8 cellular contexts compared by ENCODE assay signal in genomic region chr1:12047120-12047876, GRCh38. TPM values are rescaled to one million over a fixed set of nuclear protein-coding genes. Genes with fewer than 3 reads are reported as not detected.
A peak's percentile ranks its signal among the peaks of the same experiment; 100 is the strongest.
DNase-seq lines count a peak whose midpoint lies in the region; ATAC-seq and TF ChIP-seq lines count a peak whose summit lies in the region.

No MANE protein-coding gene starts in this region.

- TF ChIP-seq CTCF in sigmoid colon (IDR thresholded peaks at IDR 0.05): no peak

- TF ChIP-seq POLR2A in sigmoid colon (IDR thresholded peaks at IDR 0.05): no peak

- H3K36me3 Mint-ChIP-seq in activated T-cell treated with anti-CD3 and anti-CD28 coated beads, Interleukin-2, amount 50 U/mL, for 24 hours (ENCODE audit: low read depth): no peaks in the 10 kb centered on the region

- TF ChIP-seq EP300 in sigmoid colon (IDR thresholded peaks at IDR 0.05): no peak

- no peaks in the 10 kb centered on the region for H3K27me3 ChIP-seq in sigmoid colon

- peaks cover 0 to 8% (median 7%) of the 10 kb centered on the region in 4 donors for H3K4me1 ChIP-seq in sigmoid colon

- no peaks in the 10 kb centered on the region for H3K9me3 ChIP-seq in sigmoid colon

- ATAC-seq in GM19043 (IDR thresholded peaks at IDR 0.05; ENCODE audit: low read depth, unreplicated experiment) (peak; percentile 28), HG03103 (IDR thresholded peaks at IDR 0.05; ENCODE audit: low read depth, unreplicated experiment) (peak; percentile 32)

- H3K4me3 ChIP-seq in sigmoid colon: no peak overlapping the region

- no peaks in the 10 kb centered on the region for H3K36me3 ChIP-seq in sigmoid colon

- peaks cover 26% of the 10 kb centered on the region for H3K4me1 Mint-ChIP-seq in activated T-cell treated with anti-CD3 and anti-CD28 coated beads, Interleukin-2, amount 50 U/mL, for 24 hours (ENCODE audit: low read depth)

- WGBS in sigmoid colon, 2 donors: 47 to 65% methylated on average over 18 of the region's 18 CpGs

- intact Hi-C loops in sigmoid colon (cut with DNase I): no loop called here

- DNase-seq in activated T-cell treated with anti-CD3 and anti-CD28 coated beads, Interleukin-2, amount 50 U/mL, for 24 hours: peak; percentile 84
- DNase-seq in stimulated activated CD4-positive, alpha-beta T cell treated with anti-CD3 and anti-CD28 coated beads, TNF-alpha, amount 100 ng/mL, for 4 hours (ENCODE audit: low read depth in 3 of 3): peak in 2 of 3 experiments; percentile 21 to 45
- DNase-seq in sigmoid colon: no peak
- no peak for DNase-seq in UCSD-AML1 (lab: John Stamatoyannopoulos, UW; ENCODE audit: unreplicated experiment)
- no peak for DNase-seq in occipital lobe (lab: John Stamatoyannopoulos, UW)
- no peak for DNase-seq in dedifferentiated amniotic fluid mesenchymal stem cell (ENCODE audit: extremely low spot score)

- H3K27ac ChIP-seq in sigmoid colon: no peak overlapping the region

- H3K9me3 Mint-ChIP-seq in activated T-cell treated with anti-CD3 and anti-CD28 coated beads, Interleukin-2, amount 50 U/mL, for 24 hours: no peaks in the 10 kb centered on the region

- H3K27ac Mint-ChIP-seq in activated T-cell treated with anti-CD3 and anti-CD28 coated beads, Interleukin-2, amount 50 U/mL, for 24 hours: no peak overlapping the region

- no peak overlapping the region for H3K4me3 Mint-ChIP-seq in activated T-cell treated with anti-CD3 and anti-CD28 coated beads, Interleukin-2, amount 50 U/mL, for 24 hours

- peaks cover 19% of the 10 kb centered on the region for H3K27me3 Mint-ChIP-seq in activated T-cell treated with anti-CD3 and anti-CD28 coated beads, Interleukin-2, amount 50 U/mL, for 24 hours

RNA-seq across cellular contexts. Expression of gene TNFRSF8, which starts 15.8 kb away (rescaled TPM):
- total RNA-seq in sigmoid colon: 1 to 10 TPM in 1 of 4 donors, under 1 TPM in 3; 0.68 to 1.1 (median 0.77) TPM
- 1 to 10 TPM in 1 of 3 donors, under 1 TPM in 1, not detected in 1; 0.92 to 1.8 TPM for polyA plus RNA-seq in sigmoid colon
- total RNA-seq in occipital lobe: not detected

RNA-seq across cellular contexts. Expression of gene MIIP, which starts 28.0 kb away (rescaled TPM):
- total RNA-seq in sigmoid colon: 10 to 100 TPM; 23.7 to 31.2 (median 27.4) TPM
- 10 to 100 TPM; 12.7 to 32.6 (median 18.0) TPM for polyA plus RNA-seq in sigmoid colon
- total RNA-seq in occipital lobe: 29.0 TPM

Comparison
In these comparisons a context has a peak if more than half of its experiments do, and no peak if none do; other contexts are left out.
1. DNase-seq: peak in activated T-cell treated with anti-CD3 and anti-CD28 coated beads, Interleukin-2, amount 50 U/mL, for 24 hours (single experiment) and stimulated activated CD4-positive, alpha-beta T cell treated with anti-CD3 and anti-CD28 coated beads, TNF-alpha, amount 100 ng/mL, for 4 hours (2 of 3); none in sigmoid colon (single experiment), UCSD-AML1 (single experiment), occipital lobe (single experiment) and dedifferentiated amniotic fluid mesenchymal stem cell (single experiment).